ENCODE assay signal across 15 cellular contexts in the genomic region with DNA sequence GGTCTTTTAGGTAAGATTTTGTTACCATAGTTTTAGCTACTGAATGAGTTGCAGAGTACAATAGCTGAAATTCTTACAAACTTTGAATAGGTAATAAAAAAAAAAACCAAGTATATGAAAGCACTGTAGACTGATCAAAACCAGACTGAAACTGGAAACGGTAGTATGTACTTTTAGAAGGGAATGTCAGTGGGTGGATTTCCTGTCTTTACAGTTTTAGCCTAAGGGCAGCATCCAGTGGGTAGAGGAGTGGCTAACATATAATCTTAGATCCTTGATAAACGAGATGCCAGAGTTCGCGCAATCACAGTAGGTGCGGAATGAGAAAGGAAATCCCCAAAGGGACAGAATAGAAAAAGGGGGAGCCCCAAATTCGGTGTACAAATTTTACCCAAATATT.
"Had no signal": no experiment of that assay in that cellular context is flagged by ENCODE, and none has a peak within 500 bp of the region (broad histone marks: within the 10 kb centered on the region; RNA-seq: fewer than 3 reads in every experiment).

No MANE protein-coding gene starts in this region.

- H3K4me3 ChIP-seq: ascending aorta, gastrocnemius medialis, heart right ventricle, lower lobe of right lung, neural progenitor cell, pancreas, stomach, thoracic aorta had no signal

- H3K27me3 ChIP-seq: ascending aorta, gastrocnemius medialis, heart right ventricle, neural progenitor cell, pancreas, stomach had no signal

- H3K36me3 ChIP-seq: ascending aorta, gastrocnemius medialis, lower lobe of right lung, neural progenitor cell, pancreas had no signal

- DNase-seq: activated CD4-positive, alpha-beta memory T cell treated with anti-CD3 and anti-CD28 coated beads, Interleukin-2, amount 10 ng/mL, durations not matched to agents 7 days and 5 days; activated CD4-positive, alpha-beta T cell treated with anti-CD3 and anti-CD28 coated beads for 36 hours; activated T-cell treated with anti-CD3 and anti-CD28 coated beads, Interleukin-2, amount 50 U/mL, for 4 hours; gastrocnemius medialis; heart right ventricle; left cardiac atrium; lower lobe of right lung; midbrain; pancreas; stimulated activated CD4-positive, alpha-beta T cell treated with anti-CD3 and anti-CD28 coated beads, Interleukin-2, amount 100 ng/mL, for 24 hours; stomach; T-helper 17 cell had no signal

- H3K9ac ChIP-seq: neural progenitor cell had no signal

- ATAC-seq: activated CD4-positive, alpha-beta T cell treated with anti-CD3 and anti-CD28 coated beads for 36 hours; gastrocnemius medialis; heart right ventricle; left cardiac atrium; lower lobe of right lung; pancreas; T-helper 17 cell had no signal

- FAIRE-seq: pancreas had no signal

- H3K4me1 ChIP-seq: ascending aorta, gastrocnemius medialis, heart right ventricle, lower lobe of right lung, neural progenitor cell, pancreas, stomach had no signal

- H3K9me3 ChIP-seq: gastrocnemius medialis, lower lobe of right lung, pancreas had no signal

- H3K4me2 ChIP-seq: neural progenitor cell had no signal

- H3K27ac ChIP-seq: ascending aorta, gastrocnemius medialis, heart right ventricle, lower lobe of right lung, neural progenitor cell, pancreas, stomach, thoracic aorta had no signal
